9 cellular contexts compared by ENCODE assay signal in the genomic region with DNA sequence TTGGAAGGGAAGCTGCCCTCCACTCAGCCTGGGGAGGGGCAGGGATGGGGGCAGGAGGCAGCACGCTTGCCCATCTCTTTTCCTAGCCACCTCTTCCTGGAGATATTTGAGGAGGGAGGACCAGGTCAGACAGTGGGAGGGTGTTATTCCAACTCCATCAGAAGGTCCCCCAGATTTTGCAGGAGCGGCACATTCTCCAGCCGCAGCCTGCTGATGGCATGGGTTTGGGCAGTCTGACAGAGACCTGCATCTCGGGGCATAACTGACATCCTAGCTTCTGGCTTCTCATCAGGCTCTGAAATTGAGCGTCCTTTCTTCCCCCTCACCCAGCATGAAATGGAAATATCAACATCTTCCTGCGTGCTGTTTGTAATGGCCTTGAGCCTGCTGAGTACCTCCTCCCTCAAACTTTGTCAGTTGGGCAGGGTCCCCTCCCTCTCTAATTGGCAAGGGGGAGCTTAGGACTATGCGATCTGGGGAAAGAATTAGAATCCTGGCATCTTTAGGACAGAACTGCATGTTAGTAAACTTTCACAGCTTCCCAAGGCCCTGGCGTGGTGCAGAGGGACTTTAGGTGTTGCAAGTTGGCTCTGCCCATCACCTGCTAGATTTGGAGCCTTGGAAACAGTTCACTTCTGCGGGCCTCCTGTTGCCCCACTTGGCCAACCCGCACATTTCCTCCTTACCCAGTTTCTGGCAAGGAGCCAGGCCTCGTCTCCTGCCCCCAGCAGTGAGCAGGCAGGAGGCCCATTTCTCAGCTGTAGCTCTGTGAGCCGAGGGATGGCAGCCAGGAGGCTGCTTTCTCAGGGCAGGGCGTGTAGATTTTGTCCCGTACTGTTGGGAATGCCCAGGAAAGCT. TPM values are rescaled to one million over a fixed set of nuclear protein-coding genes. Genes with fewer than 3 reads are reported as not detected.
A peak's percentile ranks its signal among the peaks of the same experiment; 100 is the strongest.
DNase-seq lines count a peak whose midpoint lies in the region; ATAC-seq and TF ChIP-seq lines count a peak whose summit lies in the region.
"Had no signal": no experiment of that assay in that cellular context is flagged by ENCODE, and none has a peak within 500 bp of the region (broad histone marks: within the 10 kb centered on the region; RNA-seq: fewer than 3 reads in every experiment).

No MANE protein-coding gene starts in this region.

- H3K9me3 Mint-ChIP-seq in CD4-positive, alpha-beta T cell, result no peaks in the 10 kb centered on the region

- H3K36me3 ChIP-seq in mucosa of descending colon (ENCODE audit: low read depth) (no peaks in the 10 kb centered on the region), thyroid gland (no peaks in the 10 kb centered on the region)

- H3K4me3 Mint-ChIP-seq in CD4-positive, alpha-beta T cell, result peak overlapping the region; percentile 91
- H3K4me3 Mint-ChIP-seq in T-helper 17 cell, result peak overlapping the region; percentile 69

- H3K9me3 ChIP-seq in CD4-positive, alpha-beta T cell (ENCODE audit: control insufficient read depth, low read length), result no peaks in the 10 kb centered on the region
- H3K9me3 ChIP-seq in T-helper 17 cell (ENCODE audit: control insufficient read depth, low read length, poor library complexity, severe bottlenecking) (no peaks in the 10 kb centered on the region), mucosa of descending colon (no peaks in the 10 kb centered on the region), thyroid gland (no peaks in the 10 kb centered on the region)

- CTCF ChIA-PET in CD4-positive, alpha-beta T cell (lab: Charles Lee), result interaction anchor here (0.8 to 1.6 kb wide), 3 partner anchors 37 to 120 kb away, joined by 3 to 10 read pairs (median 4); no protein-coding TSS in a partner anchor

- H3K27ac ChIP-seq in CD4-positive, alpha-beta T cell (ENCODE audit: low read depth, low read length), result no peak overlapping the region
- H3K27ac ChIP-seq in thyroid gland, result no peak overlapping the region

- POLR2A ChIA-PET in CD4-positive, alpha-beta T cell (lab: Charles Lee), result interaction anchor here (0.7 to 1.5 kb wide), 8 partner anchors 11 to 153 kb away, joined by 3 to 4 read pairs (median 3); no protein-coding TSS in a partner anchor

- no peak; the same call in 1 of the 2 replicates for TF ChIP-seq EP300 in Ishikawa (IDR thresholded peaks at IDR 0.05; ENCODE audit: borderline replicate concordance)

- ATAC-seq in CD4-positive, alpha-beta T cell (ENCODE audit: poor library complexity), result peak; percentile 37
- ATAC-seq in T-helper 17 cell (peak; percentile 66), mucosa of descending colon (peak; percentile 21), HG02642 (IDR thresholded peaks at IDR 0.05; ENCODE audit: poor library complexity, unreplicated experiment) (no peak)

- peaks cover 4% of the 10 kb centered on the region for H3K36me3 Mint-ChIP-seq in CD4-positive, alpha-beta T cell (ENCODE audit: low read depth)
- H3K36me3 Mint-ChIP-seq in T-helper 17 cell (ENCODE audit: low read depth), result peaks cover 3% of the 10 kb centered on the region

- peak overlapping the region; percentile 63 for H3K27ac Mint-ChIP-seq in CD4-positive, alpha-beta T cell
- peak overlapping the region; percentile 14 for H3K27ac Mint-ChIP-seq in T-helper 17 cell

- DNase-seq in CD4-positive, alpha-beta T cell, result peak; percentile 41 to 67 (median 62)
- DNase-seq in T-helper 17 cell (peak; percentile 56 to 61 (median 61)), mucosa of descending colon (peak; percentile 74 to 83 (median 79)), thyroid gland (peak; percentile 31 to 39), posterior vena cava (ENCODE audit: low spot score) (no peak)
- peak; percentile 70 for DNase-seq in central memory CD4-positive, alpha-beta T cell

- intact Hi-C loops in CD4-positive, alpha-beta T cell (cut with DNase I, micrococcal nuclease), result no loop called here
- intact Hi-C loops in mucosa of descending colon (cut with DNase I, micrococcal nuclease), result no loop called here
- intact Hi-C loops in thyroid gland (cut with DNase I), result no loop called here
- intact Hi-C loops in posterior vena cava (cut with DNase I), result no loop called here

- peaks cover 62% of the 10 kb centered on the region for H3K4me1 ChIP-seq in mucosa of descending colon (ENCODE audit: low read depth)
- peaks cover 14 to 19% of the 10 kb centered on the region in 2 donors for H3K4me1 ChIP-seq in thyroid gland

- 48 to 56% methylated on average over 13 to 14 of the region's 14 CpGs for WGBS in thyroid gland, 2 donors

- H3K4me1 Mint-ChIP-seq in CD4-positive, alpha-beta T cell (ENCODE audit: low read depth), result peaks cover 53% of the 10 kb centered on the region
- H3K4me1 Mint-ChIP-seq in T-helper 17 cell, result peaks cover 28% of the 10 kb centered on the region

- no peak for TF ChIP-seq CTCF in CD4-positive, alpha-beta T cell (IDR thresholded peaks at IDR 0.05)
- TF ChIP-seq CTCF in mucosa of descending colon (IDR thresholded peaks at IDR 0.05) (no peak), thyroid gland (IDR thresholded peaks at IDR 0.05) (no peak)

- no peaks in the 10 kb centered on the region for H3K27me3 Mint-ChIP-seq in CD4-positive, alpha-beta T cell
- H3K27me3 Mint-ChIP-seq in T-helper 17 cell, result no peaks in the 10 kb centered on the region

- no peak for TF ChIP-seq RAD21 in Ishikawa (IDR thresholded peaks at IDR 0.05; ENCODE audit: low read depth)

- TF ChIP-seq POLR2A in thyroid gland (IDR thresholded peaks at IDR 0.05), result no peak

- H3K4me3 ChIP-seq in mucosa of descending colon (no peak overlapping the region), thyroid gland (replicated peaks in 1 of 3) (no peak overlapping the region)

- H3K27me3 ChIP-seq in CD4-positive, alpha-beta T cell (ENCODE audit: control insufficient read depth, insufficient read depth, low read length), result no peaks in the 10 kb centered on the region
- H3K27me3 ChIP-seq in thyroid gland, result no peaks in the 10 kb centered on the region

TF ChIP-seq in Ishikawa, 13 proteins besides CTCF, POLR2A, EP300 and RAD21:
- TF ChIP-seq CREB1 (IDR thresholded peaks at IDR 0.05; ENCODE audit: low read depth), result no peak
- TF ChIP-seq ZBTB7A (IDR thresholded peaks at IDR 0.05; ENCODE audit: low read depth), result no peak
- peak; percentile 61; the same call in 1 of the 2 replicates for TF ChIP-seq TCF12 (IDR thresholded peaks at IDR 0.05; ENCODE audit: low read depth)
- no peak for TF ChIP-seq FOXM1 (IDR thresholded peaks at IDR 0.05; ENCODE audit: borderline replicate concordance, low read depth)
- TF ChIP-seq, protein P1, sequence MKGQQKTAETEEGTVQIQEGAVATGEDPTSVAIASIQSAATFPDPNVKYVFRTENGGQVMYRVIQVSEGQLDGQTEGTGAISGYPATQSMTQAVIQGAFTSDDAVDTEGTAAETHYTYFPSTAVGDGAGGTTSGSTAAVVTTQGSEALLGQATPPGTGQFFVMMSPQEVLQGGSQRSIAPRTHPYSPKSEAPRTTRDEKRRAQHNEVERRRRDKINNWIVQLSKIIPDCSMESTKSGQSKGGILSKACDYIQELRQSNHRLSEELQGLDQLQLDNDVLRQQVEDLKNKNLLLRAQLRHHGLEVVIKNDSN (IDR thresholded peaks at IDR 0.05), result no peak
- peak; percentile 94 for TF ChIP-seq NFIC (IDR thresholded peaks at IDR 0.05)
- TF ChIP-seq YY1 (IDR thresholded peaks at IDR 0.05; ENCODE audit: low read depth), result peak; percentile 40; the same call in 1 of the 2 replicates

RNA-seq across cellular contexts. Expression of a gene that starts 2.2 kb away (rescaled TPM):
- 10 to 100 TPM; 19.8 to 21.5 TPM for total RNA-seq in CD4-positive, alpha-beta T cell
- total RNA-seq in T-helper 17 cell (10 to 100 TPM; 15.3 to 18.6 TPM), mucosa of descending colon (1,000 to 10,000 TPM; 1,048 to 2,192 (median 2,113) TPM), thyroid gland (10 to 100 TPM; 29.2 to 54.0 (median 45.4) TPM), posterior vena cava (10 to 100 TPM; 54.7 to 64.9 TPM)

RNA-seq across cellular contexts. Expression of a gene that starts 58.1 kb away (rescaled TPM):
- 1 to 10 TPM; 2.9 to 3.8 TPM for total RNA-seq in CD4-positive, alpha-beta T cell
- total RNA-seq in T-helper 17 cell (1 to 10 TPM; 3.8 to 8.3 TPM), mucosa of descending colon (1 to 10 TPM in 2 of 3 donors, under 1 TPM in 1; 0.99 to 1.1 (median 1.1) TPM), thyroid gland (under 1 TPM in 1 of 4 donors, not detected in 3; 0.11 TPM), posterior vena cava (under 1 TPM; 0.14 to 0.19 TPM)
- total RNA-seq: kidney epithelial cell had no signal

Comparison
In these comparisons a context has a peak if more than half of its experiments do, and no peak if none do; other contexts are left out.
1. RNA of a gene that starts 2.2 kb away (total RNA-seq): 1,048 to 2,192 TPM in mucosa of descending colon; 54.7 to 64.9 TPM in posterior vena cava, 29.2 to 54.0 TPM in thyroid gland, 19.8 to 21.5 TPM in CD4-positive, alpha-beta T cell and 15.3 to 18.6 TPM in T-helper 17 cell; every median in the first group is over 10 times any median in the second.